In the genomic region with DNA sequence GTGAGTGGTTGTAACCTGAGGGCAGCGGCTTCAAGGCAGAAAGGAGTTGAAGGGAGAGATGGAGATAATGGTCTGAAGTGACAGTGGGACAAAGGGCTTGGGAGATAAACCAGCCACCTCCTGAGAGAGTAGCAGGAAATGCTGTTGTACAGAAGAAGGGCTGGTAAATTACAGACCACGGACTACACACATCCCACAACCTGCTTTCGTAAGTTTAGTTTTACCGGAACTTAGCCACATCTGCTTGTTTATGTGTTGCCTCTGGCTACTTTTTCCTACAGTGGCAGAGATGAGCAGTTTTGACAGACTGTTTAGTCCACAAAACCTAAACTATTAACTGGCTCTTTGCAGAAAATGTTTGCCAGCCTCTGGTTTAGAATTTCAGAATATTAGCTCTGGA, we compare ENCODE assay signal across 1 cellular context.
TF ChIP-seq lines count a peak whose summit lies in the region.

No MANE protein-coding gene starts in this region.

TF ChIP-seq in HepG2, 621 proteins besides CTCF, POLR2A, EP300 and RAD21:
- TF ChIP-seq PRPF4 (IDR thresholded peaks at IDR 0.05; ENCODE audit: low read depth, low read length, poor library complexity, severe bottlenecking) (no peak), ZNF569 (CRISPR knock-in tag; IDR thresholded peaks at IDR 0.05; ENCODE audit: borderline replicate concordance) (no peak), RFXANK (CRISPR knock-in tag; IDR thresholded peaks at IDR 0.05) (no peak), ZNF136 (CRISPR knock-in tag; IDR thresholded peaks at IDR 0.05; ENCODE audit: low read depth) (no peak), CCAR2 (optimal IDR thresholded peaks at IDR 0.05; ENCODE audit: low read depth, low read length) (no peak), MBD4 (IDR thresholded peaks at IDR 0.05; ENCODE audit: borderline replicate concordance, low read length) (no peak), ZNF891 (CRISPR knock-in tag; IDR thresholded peaks at IDR 0.05) (no peak), NFE2 (CRISPR knock-in tag; IDR thresholded peaks at IDR 0.05) (no peak), RBAK (CRISPR knock-in tag; IDR thresholded peaks at IDR 0.05) (no peak), GABPA (IDR thresholded peaks at IDR 0.05; ENCODE audit: low read depth, low read length) (no peak), GABPA (CRISPR knock-in tag; IDR thresholded peaks at IDR 0.05; ENCODE audit: low read depth) (no peak), TP53 (CRISPR knock-in tag; conservative IDR thresholded peaks at IDR 0.05) (no peak), ATF5 (CRISPR knock-in tag; IDR thresholded peaks at IDR 0.05; ENCODE audit: low read depth) (no peak), RARA (CRISPR knock-in tag; IDR thresholded peaks at IDR 0.05) (no peak), ZIK1 (CRISPR knock-in tag; IDR thresholded peaks at IDR 0.05; ENCODE audit: borderline replicate concordance, low read depth) (no peak)
- TF ChIP-seq, protein P1, sequence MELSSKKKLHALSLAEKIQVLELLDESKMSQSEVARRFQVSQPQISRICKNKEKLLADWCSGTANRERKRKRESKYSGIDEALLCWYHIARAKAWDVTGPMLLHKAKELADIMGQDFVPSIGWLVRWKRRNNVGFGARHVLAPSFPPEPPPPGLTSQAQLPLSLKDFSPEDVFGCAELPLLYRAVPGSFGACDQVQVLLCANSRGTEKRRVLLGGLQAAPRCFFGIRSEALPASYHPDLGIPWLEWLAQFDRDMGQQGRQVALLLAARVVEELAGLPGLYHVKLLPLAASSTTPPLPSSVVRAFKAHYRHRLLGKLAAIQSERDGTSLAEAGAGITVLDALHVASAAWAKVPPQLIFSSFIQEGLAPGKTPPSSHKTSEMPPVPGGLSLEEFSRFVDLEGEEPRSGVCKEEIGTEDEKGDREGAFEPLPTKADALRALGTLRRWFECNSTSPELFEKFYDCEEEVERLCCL (CRISPR knock-in tag; IDR thresholded peaks at IDR 0.05; ENCODE audit: borderline replicate concordance): no peak
- TF ChIP-seq, protein P2, sequence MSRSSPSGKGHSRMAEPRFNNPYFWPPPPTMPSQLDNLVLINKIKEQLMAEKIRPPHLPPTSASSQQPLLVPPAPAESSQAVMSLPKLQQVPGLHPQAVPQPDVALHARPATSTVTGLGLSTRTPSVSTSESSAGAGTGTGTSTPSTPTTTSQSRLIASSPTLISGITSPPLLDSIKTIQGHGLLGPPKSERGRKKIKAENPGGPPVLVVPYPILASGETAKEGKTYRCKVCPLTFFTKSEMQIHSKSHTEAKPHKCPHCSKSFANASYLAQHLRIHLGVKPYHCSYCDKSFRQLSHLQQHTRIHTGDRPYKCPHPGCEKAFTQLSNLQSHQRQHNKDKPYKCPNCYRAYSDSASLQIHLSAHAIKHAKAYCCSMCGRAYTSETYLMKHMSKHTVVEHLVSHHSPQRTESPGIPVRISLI (CRISPR knock-in tag; IDR thresholded peaks at IDR 0.05; ENCODE audit: borderline replicate concordance): no peak
